ENCODE assay signal across 10 cellular contexts in the genomic region with DNA sequence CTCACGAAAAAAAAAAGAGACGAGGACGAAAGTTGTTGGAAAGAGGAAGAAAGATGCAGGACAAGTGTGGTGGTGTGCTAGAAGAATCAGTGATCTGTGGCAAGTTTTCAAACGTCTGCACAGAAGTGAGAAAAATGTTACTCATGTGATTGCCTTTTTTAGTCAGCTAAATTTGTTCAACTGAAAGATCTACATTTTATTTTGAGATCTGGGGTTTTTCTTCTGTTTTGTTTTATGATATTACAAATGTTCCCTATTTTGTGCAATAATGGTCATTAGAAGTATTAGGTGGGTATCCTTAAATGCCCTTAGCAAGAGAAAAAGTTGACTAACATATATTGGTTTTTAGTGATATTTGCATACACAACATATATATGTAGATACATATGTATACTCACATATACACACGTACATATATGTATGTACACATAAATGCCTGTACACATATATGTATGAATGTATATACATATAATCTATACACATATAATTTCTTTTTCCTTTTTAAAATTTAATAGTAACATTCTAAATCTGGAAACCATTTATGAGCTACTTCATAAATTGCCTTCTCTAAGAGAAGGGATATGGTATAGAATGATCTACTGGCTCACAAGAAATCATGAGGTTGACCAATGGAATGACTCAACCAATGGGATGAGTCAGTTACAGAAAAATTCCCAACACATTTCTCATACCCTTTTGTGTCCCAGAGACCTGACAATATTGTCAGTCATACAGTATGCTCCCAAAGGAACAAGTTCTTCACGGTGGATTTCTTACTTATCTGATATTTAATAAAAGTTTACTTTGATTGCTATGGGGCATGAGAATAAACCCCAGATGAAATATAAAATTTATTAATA. TPM values are rescaled to one million over a fixed set of nuclear protein-coding genes. Genes with fewer than 3 reads are reported as not detected.
A peak's percentile ranks its signal among the peaks of the same experiment; 100 is the strongest.
DNase-seq lines count a peak whose midpoint lies in the region; ATAC-seq and TF ChIP-seq lines count a peak whose summit lies in the region.
"Had no signal": no experiment of that assay in that cellular context is flagged by ENCODE, and none has a peak within 500 bp of the region (broad histone marks: within the 10 kb centered on the region; RNA-seq: fewer than 3 reads in every experiment).

No MANE protein-coding gene starts in this region.

- H3K9me3 ChIP-seq in uterus: no peaks in the 10 kb centered on the region

- H3K4me3 ChIP-seq in uterus: no peak overlapping the region

- H3K36me3 Mint-ChIP-seq in activated T-helper 1 cell treated with anti-CD3 and anti-CD28 coated beads, Interleukin-12 subunit alpha, Interleukin-12 subunit beta, Interleukin-2, Interleukin-4 antibody, amounts not matched to agents 30 ng/mL and 10 ng/mL and 1 ng/mL, durations not matched to agents 14 hours and 24 hours and 36 hours (ENCODE audit: low read depth): no peaks in the 10 kb centered on the region

- H3K27ac ChIP-seq in uterus: no peak overlapping the region

- H3K9me3 Mint-ChIP-seq in activated T-helper 1 cell treated with anti-CD3 and anti-CD28 coated beads, Interleukin-12 subunit alpha, Interleukin-12 subunit beta, Interleukin-2, Interleukin-4 antibody, amounts not matched to agents 30 ng/mL and 10 ng/mL and 1 ng/mL, durations not matched to agents 14 hours and 24 hours and 36 hours: peaks cover 4% of the 10 kb centered on the region

- no peak overlapping the region for H3K27ac Mint-ChIP-seq in activated T-helper 1 cell treated with anti-CD3 and anti-CD28 coated beads, Interleukin-12 subunit alpha, Interleukin-12 subunit beta, Interleukin-2, Interleukin-4 antibody, amounts not matched to agents 30 ng/mL and 10 ng/mL and 1 ng/mL, durations not matched to agents 14 hours and 24 hours and 36 hours

- no peak for TF ChIP-seq POLR2A in GM18505 (IDR thresholded peaks at IDR 0.05; ENCODE audit: borderline replicate concordance, extremely low read depth, insufficient read depth, insufficient read length)
- no peak for TF ChIP-seq POLR2A in uterus (IDR thresholded peaks at IDR 0.05)

- intact Hi-C loops in activated T-helper 1 cell treated with anti-CD3 and anti-CD28 coated beads, Interleukin-12 subunit alpha, Interleukin-12 subunit beta, Interleukin-2, Interleukin-4 antibody, amounts not matched to agents 30 ng/mL and 10 ng/mL and 1 ng/mL, durations not matched to agents 14 hours and 24 hours and 36 hours (cut with micrococcal nuclease): no loop called here
- intact Hi-C loops in uterus (cut with DNase I; ENCODE audit: low total_unique reads): no loop called here

- no peaks in the 10 kb centered on the region for H3K4me1 ChIP-seq in uterus

- DNase-seq in NOMO-1 (lab: John Stamatoyannopoulos, UW; ENCODE audit: unreplicated experiment in 2 of 2) (peak; percentile 64 to 78), kidney tubule cell (ENCODE audit: low spot score) (peak; percentile 90), NCI-H1105 (lab: John Stamatoyannopoulos, UW) (no peak), ureter (ENCODE audit: low spot score) (no peak), uterus (no peak)
- DNase-seq in activated T-helper 1 cell treated with anti-CD3 and anti-CD28 coated beads, Interleukin-12 subunit alpha, Interleukin-12 subunit beta, Interleukin-2, Interleukin-4 antibody, amounts not matched to agents 30 ng/mL and 10 ng/mL and 1 ng/mL, durations not matched to agents 14 hours and 24 hours and 36 hours (ENCODE audit: low spot score): no peak

- TF ChIP-seq CTCF in uterus (IDR thresholded peaks at IDR 0.05): no peak

- H3K36me3 ChIP-seq in uterus: no peaks in the 10 kb centered on the region

- ATAC-seq in GM18505 (IDR thresholded peaks at IDR 0.05; ENCODE audit: unreplicated experiment) (peak; percentile 95), HG02759 (IDR thresholded peaks at IDR 0.05; ENCODE audit: unreplicated experiment) (peak; percentile 96)

- H3K4me1 Mint-ChIP-seq in activated T-helper 1 cell treated with anti-CD3 and anti-CD28 coated beads, Interleukin-12 subunit alpha, Interleukin-12 subunit beta, Interleukin-2, Interleukin-4 antibody, amounts not matched to agents 30 ng/mL and 10 ng/mL and 1 ng/mL, durations not matched to agents 14 hours and 24 hours and 36 hours (ENCODE audit: low read depth): no peaks in the 10 kb centered on the region

- H3K4me3 Mint-ChIP-seq in activated T-helper 1 cell treated with anti-CD3 and anti-CD28 coated beads, Interleukin-12 subunit alpha, Interleukin-12 subunit beta, Interleukin-2, Interleukin-4 antibody, amounts not matched to agents 30 ng/mL and 10 ng/mL and 1 ng/mL, durations not matched to agents 14 hours and 24 hours and 36 hours: no peak overlapping the region

- no peaks in the 10 kb centered on the region for H3K27me3 Mint-ChIP-seq in activated T-helper 1 cell treated with anti-CD3 and anti-CD28 coated beads, Interleukin-12 subunit alpha, Interleukin-12 subunit beta, Interleukin-2, Interleukin-4 antibody, amounts not matched to agents 30 ng/mL and 10 ng/mL and 1 ng/mL, durations not matched to agents 14 hours and 24 hours and 36 hours (ENCODE audit: insufficient read depth)

- no peaks in the 10 kb centered on the region for H3K27me3 ChIP-seq in uterus

RNA-seq across cellular contexts. Expression of gene SLC39A12, which starts 38.4 kb away (rescaled TPM):
- total RNA-seq in activated T-helper 1 cell treated with anti-CD3 and anti-CD28 coated beads, Interleukin-12 subunit alpha, Interleukin-12 subunit beta, Interleukin-2, Interleukin-4 antibody, amounts not matched to agents 30 ng/mL and 10 ng/mL and 1 ng/mL, durations not matched to agents 14 hours and 24 hours and 36 hours: not detected in 2 replicates
- 0.13 TPM for total RNA-seq in ureter
- total RNA-seq in uterus: not detected
- total RNA-seq: activated CD8-positive, alpha-beta memory T cell treated with anti-CD3 and anti-CD28 coated beads for 36 hours; H1 had no signal

Comparison
In these comparisons a context has a peak if more than half of its experiments do, and no peak if none do; other contexts are left out.
1. DNase-seq: peak in NOMO-1 (2 of 2) and kidney tubule cell (single experiment); none in activated T-helper 1 cell treated with anti-CD3 and anti-CD28 coated beads, Interleukin-12 subunit alpha, Interleukin-12 subunit beta, Interleukin-2, Interleukin-4 antibody, amounts not matched to agents 30 ng/mL and 10 ng/mL and 1 ng/mL, durations not matched to agents 14 hours and 24 hours and 36 hours (single experiment), NCI-H1105 (single experiment), ureter (single experiment) and uterus (0 of 2).